Comparison of ENCODE assay signal across 7 cellular contexts in genomic region chr1:78491311-78492071, GRCh38. TPM values are rescaled to one million over a fixed set of nuclear protein-coding genes. Genes with fewer than 3 reads are reported as not detected.
A peak's percentile ranks its signal among the peaks of the same experiment; 100 is the strongest.
DNase-seq lines count a peak whose midpoint lies in the region; ATAC-seq, FAIRE-seq and TF ChIP-seq lines count a peak whose summit lies in the region.

No MANE protein-coding gene starts in this region.

- peak overlapping the region; percentile 74 for H3K4me2 ChIP-seq in keratinocyte (ENCODE audit: control insufficient read depth, extremely low read depth, insufficient read depth, low read depth, low read length)

- H3K4me1 ChIP-seq in body of pancreas (peaks cover 36% of the 10 kb centered on the region), keratinocyte (ENCODE audit: control insufficient read depth, extremely low read depth, insufficient read depth, low read length) (no peaks in the 10 kb centered on the region), testis (peaks cover 11% of the 10 kb centered on the region)

- H3K9me3 ChIP-seq in body of pancreas (no peaks in the 10 kb centered on the region), keratinocyte (ENCODE audit: control insufficient read depth, low read depth, low read length) (no peaks in the 10 kb centered on the region), testis (no peaks in the 10 kb centered on the region)

- no peaks in the 10 kb centered on the region for H3K9me1 ChIP-seq in keratinocyte (ENCODE audit: control insufficient read depth, extremely low read depth, insufficient read depth, low read length)

- peak; percentile 80 for ATAC-seq in body of pancreas

- peak overlapping the region in 2 of 4 donors; percentile 57 to 75 for H3K27ac ChIP-seq in body of pancreas
- no peak overlapping the region for H3K27ac ChIP-seq in keratinocyte (ENCODE audit: control insufficient read depth, insufficient read depth, low read length)
- peak overlapping the region in 1 of 2 donors; percentile 18 for H3K27ac ChIP-seq in testis

- no peaks in the 10 kb centered on the region for H4K20me1 ChIP-seq in keratinocyte (ENCODE audit: control insufficient read depth, extremely low read depth, insufficient read depth, low read length)

- H2AFZ ChIP-seq in keratinocyte (ENCODE audit: control insufficient read depth, low read length), result peak overlapping the region; percentile 54

- H3K9ac ChIP-seq in keratinocyte (ENCODE audit: control insufficient read depth, extremely low read depth, insufficient read depth, low read length), result no peak overlapping the region

- DNase-seq in HTR-8/SVneo (ENCODE audit: insufficient read length, low spot score) (peak; percentile 35), body of pancreas (peak; percentile 33 to 49 (median 36)), keratinocyte (ENCODE audit: low read depth, low spot score) (no peak), testis (peak; percentile 19), GM10266 (ENCODE audit: extremely low spot score) (no peak), AML-193 (lab: John Stamatoyannopoulos, UW) (no peak), SKM-1 treated with dmso at 0.1 percent for 144 hours (lab: John Stamatoyannopoulos, UW; ENCODE audit: unreplicated experiment) (no peak)

- TF ChIP-seq CTCF in body of pancreas (IDR thresholded peaks at IDR 0.05) (no peak), keratinocyte (optimal IDR thresholded peaks at IDR 0.05 in 1 of 3, IDR thresholded peaks at IDR 0.05 in 1 of 3, conservative IDR thresholded peaks at IDR 0.05 in 1 of 3; ENCODE audit: extremely low read depth in 1 of 3, insufficient read depth in 2 of 3, low read length in 3 of 3) (no peak), testis (IDR thresholded peaks at IDR 0.05) (no peak), GM10266 (IDR thresholded peaks at IDR 0.05; ENCODE audit: control insufficient read depth, insufficient read depth, low read depth, missing control alignments) (no peak)

- WGBS in body of pancreas, 2 donors, result 1 to 2% methylated on average over 40 of the region's 40 CpGs
- 0 to 2% methylated on average over 39 to 40 of the region's 40 CpGs for WGBS in testis, 2 donors

- no peaks in the 10 kb centered on the region for H3K27me3 ChIP-seq in body of pancreas
- peaks cover 28% of the 10 kb centered on the region for H3K27me3 ChIP-seq in keratinocyte (ENCODE audit: control insufficient read depth, extremely low read depth, insufficient read depth, low read length)
- no peaks in the 10 kb centered on the region for H3K27me3 ChIP-seq in testis

- H3K79me2 ChIP-seq in keratinocyte (ENCODE audit: control insufficient read depth, insufficient read depth, low read length), result no peaks in the 10 kb centered on the region

- intact Hi-C loops in body of pancreas (cut with DNase I) (no loop called here), testis (cut with DNase I; ENCODE audit: low total_unique reads) (no loop called here)

- no peaks in the 10 kb centered on the region for H3K36me3 ChIP-seq in body of pancreas (replicated peaks in 1 of 2; ENCODE audit: insufficient read depth in 1 of 2, low read depth in 2 of 2)
- no peaks in the 10 kb centered on the region for H3K36me3 ChIP-seq in keratinocyte (ENCODE audit: control insufficient read depth in 2 of 2, extremely low read depth in 1 of 2, insufficient read depth in 2 of 2, low read length in 2 of 2)
- no peaks in the 10 kb centered on the region for H3K36me3 ChIP-seq in testis (ENCODE audit: low read depth, missing control alignments)

- dilution Hi-C loops in keratinocyte (cut with MboI; ENCODE audit: extremely low pct_ligation_motif_present, low sequenced_read_pairs), result no loop called here

- peak in 1 of 3 donors; percentile 57 for TF ChIP-seq POLR2A in body of pancreas (IDR thresholded peaks at IDR 0.05)
- TF ChIP-seq POLR2A in testis (IDR thresholded peaks at IDR 0.05), result no peak

- FAIRE-seq in HTR-8/SVneo (lab: Jason Lieb, UNC) (peak; percentile 55), keratinocyte (lab: Jason Lieb, UNC) (no peak)

- H3K4me3 ChIP-seq in body of pancreas (peak overlapping the region in 1 of 2 donors; percentile 40), keratinocyte (ENCODE audit: control insufficient read depth in 2 of 3, extremely low read depth in 1 of 3, insufficient read depth in 2 of 3, low read depth in 1 of 3, low read length in 3 of 3) (peak overlapping the region in 1 of 3 experiments; percentile 52), testis (peak overlapping the region; percentile 48 to 59)

RNA-seq across cellular contexts. Expression of gene PTGFR, which starts 0.7 kb away (rescaled TPM):
- 1 to 10 TPM; 1.0 to 3.0 TPM for total RNA-seq in body of pancreas
- not detected in 3 replicates for polyA plus RNA-seq in keratinocyte
- not detected for polyA plus RNA-seq in keratinocyte (2011; ENCODE audit: low read depth)
- polyA plus RNA-seq in keratinocyte (2011; cell fraction: cytosol; rRNA removed), result not detected in 2 replicates
- not detected in 2 replicates for polyA plus RNA-seq in keratinocyte (2011; cell fraction: nucleus; rRNA removed)
- polyA plus RNA-seq in keratinocyte (2012; ENCODE audit: low replicate concordance), result not detected in 2 replicates
- 0.10 TPM in 1 of 3 replicates, not detected in the others for polyA minus RNA-seq in keratinocyte
- not detected for polyA minus RNA-seq in keratinocyte (2011; cell fraction: cytosol; rRNA and poly(A)+ RNA removed)
- not detected in 2 replicates for polyA minus RNA-seq in keratinocyte (2011; cell fraction: nucleus; rRNA and poly(A)+ RNA removed)
- under 1 TPM; 0.50 to 0.79 TPM for total RNA-seq in testis
- 2.9 TPM for polyA plus RNA-seq in testis (ENCODE audit: insufficient read depth, low read depth, low replicate concordance)

Comparison
In these comparisons a context has a peak if more than half of its experiments do, and no peak if none do; other contexts are left out.
1. DNase-seq: peak in HTR-8/SVneo (single experiment), body of pancreas (4 of 4) and testis (single experiment); none in keratinocyte (single experiment), GM10266 (single experiment), AML-193 (0 of 2) and SKM-1 treated with dmso at 0.1 percent for 144 hours (single experiment).